8 cellular contexts compared by ENCODE assay signal in genomic region chr19:571127-571974, GRCh38. TPM values are rescaled to one million over a fixed set of nuclear protein-coding genes. Genes with fewer than 3 reads are reported as not detected.
DNase-seq lines count a peak whose midpoint lies in the region; ATAC-seq and TF ChIP-seq lines count a peak whose summit lies in the region.

No MANE protein-coding gene starts in this region.

- peak overlapping the region; percentile 93 for H3K4me3 Mint-ChIP-seq in T-helper 2 cell treated with Interferon-gamma antibody and Interleukin-4, amounts not matched to agents 5 μg/mL and 100 μg/mL, for 36 hours

- H3K79me2 ChIP-seq in mesendoderm (ENCODE audit: control insufficient read depth, insufficient read depth, low read length): peaks cover 36% of the 10 kb centered on the region

- H3K56ac ChIP-seq in mesendoderm (ENCODE audit: low read length): peak overlapping the region; percentile 92

- H3K9ac ChIP-seq in mesendoderm (ENCODE audit: low read length): peak overlapping the region; percentile 70

- no CpG with 5 or more reads among the region's 46 CpGs for WGBS in mesendoderm (ENCODE audit: extremely low coverage, insufficient coverage, low lambda C conversion rate)
- 2% methylated on average over 45 to 46 of the region's 46 CpGs for WGBS in testis, 2 donors

- TF ChIP-seq POLR2A in testis (IDR thresholded peaks at IDR 0.05): no peak

- H3K9me3 Mint-ChIP-seq in T-helper 2 cell treated with Interferon-gamma antibody and Interleukin-4, amounts not matched to agents 5 μg/mL and 100 μg/mL, for 36 hours: no peaks in the 10 kb centered on the region

- H3K27me3 Mint-ChIP-seq in T-helper 2 cell treated with Interferon-gamma antibody and Interleukin-4, amounts not matched to agents 5 μg/mL and 100 μg/mL, for 36 hours (ENCODE audit: low read depth): no peaks in the 10 kb centered on the region

- H3K18ac ChIP-seq in mesendoderm (ENCODE audit: low read length): no peak overlapping the region

- TF ChIP-seq CTCF in dorsolateral prefrontal cortex (IDR thresholded peaks at IDR 0.05 in 54 of 56, conservative IDR thresholded peaks at IDR 0.05 in 2 of 56; ENCODE audit: low read depth in 1 of 56, partially characterized antibody in 56 of 56): no peak
- TF ChIP-seq CTCF in testis (IDR thresholded peaks at IDR 0.05): no peak

- H3K27me3 ChIP-seq in dorsolateral prefrontal cortex (peaks cover 0 to 4% (median 0%) of the 10 kb centered on the region in 45 donors), mesendoderm (ENCODE audit: insufficient read depth, low read length, poor library complexity) (no peaks in the 10 kb centered on the region), testis (no peaks in the 10 kb centered on the region)

- H3K4me1 ChIP-seq in mesendoderm (ENCODE audit: control insufficient read depth, low read depth, low read length) (peaks cover 5% of the 10 kb centered on the region), testis (peaks cover 40% of the 10 kb centered on the region)

- H3K4me2 ChIP-seq in mesendoderm (ENCODE audit: low read length): peak overlapping the region; percentile 97

- no peaks in the 10 kb centered on the region for H3K36me3 Mint-ChIP-seq in T-helper 2 cell treated with Interferon-gamma antibody and Interleukin-4, amounts not matched to agents 5 μg/mL and 100 μg/mL, for 36 hours (ENCODE audit: low read depth)

- peak; percentile 23 for DNase-seq in Right ventricle myocardium inferior (ENCODE audit: missing footprints)
- DNase-seq in left cardiac atrium: no peak
- peak; percentile 63 for DNase-seq in NCI-H146 (lab: John Stamatoyannopoulos, UW)
- peak; percentile 39 for DNase-seq in T-helper 2 cell treated with Interferon-gamma antibody and Interleukin-4, amounts not matched to agents 5 μg/mL and 100 μg/mL, for 36 hours (ENCODE audit: low spot score)
- peak in 1 of 10 donors; percentile 2 for DNase-seq in dorsolateral prefrontal cortex
- DNase-seq in mesendoderm: peak; percentile 74
- peak; percentile 59 for DNase-seq in testis
- DNase-seq in ureter (ENCODE audit: low spot score): no peak

- ATAC-seq in Right ventricle myocardium inferior (no peak), left cardiac atrium (no peak)

- no peak overlapping the region for H2BK120ac ChIP-seq in mesendoderm (ENCODE audit: low read depth, low read length)

- no peak overlapping the region for H4K8ac ChIP-seq in mesendoderm (ENCODE audit: low read depth, low read length)

- peak overlapping the region; percentile 89 for H3K23ac ChIP-seq in mesendoderm (ENCODE audit: low read length)

- H3K27ac Mint-ChIP-seq in T-helper 2 cell treated with Interferon-gamma antibody and Interleukin-4, amounts not matched to agents 5 μg/mL and 100 μg/mL, for 36 hours: peak overlapping the region; percentile 99

- peak overlapping the region; percentile 41 to 100 (median 97) for H3K4me3 ChIP-seq in dorsolateral prefrontal cortex
- peak overlapping the region; percentile 48 for H3K4me3 ChIP-seq in mesendoderm (ENCODE audit: low read length)
- peak overlapping the region; percentile 98 to 100 for H3K4me3 ChIP-seq in testis

- no peaks in the 10 kb centered on the region for H3K79me1 ChIP-seq in mesendoderm (ENCODE audit: low read length)

- H3K4ac ChIP-seq in mesendoderm (ENCODE audit: low read depth, low read length): no peak overlapping the region

- H3K36me3 ChIP-seq in mesendoderm (ENCODE audit: control insufficient read depth, insufficient read depth, low read length): no peaks in the 10 kb centered on the region
- no peaks in the 10 kb centered on the region for H3K36me3 ChIP-seq in testis (ENCODE audit: low read depth, missing control alignments)

- H3K4me1 Mint-ChIP-seq in T-helper 2 cell treated with Interferon-gamma antibody and Interleukin-4, amounts not matched to agents 5 μg/mL and 100 μg/mL, for 36 hours (ENCODE audit: low read depth): peaks cover 20% of the 10 kb centered on the region

- H2BK5ac ChIP-seq in mesendoderm (ENCODE audit: low read length): no peak overlapping the region

- no peak overlapping the region for H2BK15ac ChIP-seq in mesendoderm (replicated peaks; ENCODE audit: low read depth)

- H3K27ac ChIP-seq in dorsolateral prefrontal cortex (peak overlapping the region in 52 of 59 donors; percentile 13 to 97 (median 84)), mesendoderm (ENCODE audit: low read depth, low read length) (peak overlapping the region; percentile 35), testis (peak overlapping the region; percentile 44 to 70)

- H2AK5ac ChIP-seq in mesendoderm (ENCODE audit: low read length): no peak overlapping the region

- no peak overlapping the region for H4K5ac ChIP-seq in mesendoderm (ENCODE audit: low read length)

- H3K9me3 ChIP-seq in testis: no peaks in the 10 kb centered on the region

- intact Hi-C loops in Right ventricle myocardium inferior (cut with DNase I) (loop anchor here (5.0 to 10.0 kb wide), 2 partner anchors 61 to 223 kb away; partner anchors contain the start of genes POLRMT and PTBP1), left cardiac atrium (cut with DNase I) (loop anchor here in 1 of 2 donors (10.0 kb wide), 1 partner anchor 163 kb away; no protein-coding TSS in a partner anchor), dorsolateral prefrontal cortex (cut with DNase I) (loop anchor here (5.0 to 10.0 kb wide), 4 partner anchors 61 to 323 kb away; partner anchors contain the start of genes MED16 (in 1 of the 2), POLRMT (in 1 of the 2), PTBP1 (in 1 of the 2) and RNF126 (in 1 of the 2)), testis (cut with DNase I; ENCODE audit: low total_unique reads) (no loop called here)

RNA-seq across cellular contexts. Expression of gene BSG, which starts 1.0 kb away (rescaled TPM):
- total RNA-seq in Right ventricle myocardium inferior: 1,651 TPM
- 1,000 to 10,000 TPM in 1 of 2 donors, 100 to 1,000 TPM in 1; 847 to 1,152 TPM for total RNA-seq in left cardiac atrium
- 100 to 1,000 TPM; 350 to 867 (median 549) TPM for total RNA-seq in dorsolateral prefrontal cortex
- 492 TPM for polyA plus RNA-seq in mesendoderm (2013, experiment 1 of 2)
- polyA plus RNA-seq in mesendoderm (2013, experiment 2 of 2): 502 TPM
- total RNA-seq in testis: 1,000 to 10,000 TPM; 1,391 to 1,458 TPM
- polyA plus RNA-seq in testis (ENCODE audit: insufficient read depth, low read depth, low replicate concordance): 870 TPM
- total RNA-seq in ureter: 273 TPM

RNA-seq across cellular contexts. Expression of gene HCN2, which starts 18.3 kb away (rescaled TPM):
- total RNA-seq in Right ventricle myocardium inferior (4.5 TPM), left cardiac atrium (1 to 10 TPM; 4.3 to 10.0 TPM), dorsolateral prefrontal cortex (100 to 1,000 TPM in 109 of 120 experiments, 10 to 100 TPM in 11; 76.8 to 199 (median 123) TPM), testis (10 to 100 TPM in 1 of 2 donors, 1 to 10 TPM in 1; 6.6 to 12.4 TPM), ureter (not detected)
- 0.79 TPM for polyA plus RNA-seq in mesendoderm (2013, experiment 1 of 2)
- polyA plus RNA-seq in mesendoderm (2013, experiment 2 of 2): 0.81 TPM
- polyA plus RNA-seq in testis (ENCODE audit: insufficient read depth, low read depth, low replicate concordance): 5.5 TPM

RNA-seq across cellular contexts. Expression of gene GZMM, which starts 27.5 kb away (rescaled TPM):
- total RNA-seq in Right ventricle myocardium inferior: not detected
- total RNA-seq in left cardiac atrium: 1 to 10 TPM in 1 of 2 donors, under 1 TPM in 1; 0.81 to 1.1 TPM
- 1 to 10 TPM in 36 of 120 experiments, under 1 TPM in 46, not detected in 38; 0.43 to 5.3 (median 0.94) TPM for total RNA-seq in dorsolateral prefrontal cortex
- polyA plus RNA-seq in mesendoderm (2013, experiment 1 of 2): 0.13 TPM
- polyA plus RNA-seq in mesendoderm (2013, experiment 2 of 2): 0.25 TPM
- total RNA-seq in testis: 1 to 10 TPM in 1 of 2 donors, under 1 TPM in 1; 0.31 to 1.4 TPM
- 2.2 TPM for polyA plus RNA-seq in testis (ENCODE audit: insufficient read depth, low read depth, low replicate concordance)
- total RNA-seq in ureter: 0.83 TPM

RNA-seq across cellular contexts. Expression of gene CDC34, which starts 39.8 kb away (rescaled TPM):
- total RNA-seq in Right ventricle myocardium inferior (109 TPM), left cardiac atrium (10 to 100 TPM; 63.9 to 71.0 TPM), dorsolateral prefrontal cortex (10 to 100 TPM; 53.7 to 98.3 (median 68.0) TPM), testis (100 to 1,000 TPM; 205 to 249 TPM), ureter (30.8 TPM)
- polyA plus RNA-seq in mesendoderm (2013, experiment 1 of 2): 78.8 TPM
- 81.6 TPM for polyA plus RNA-seq in mesendoderm (2013, experiment 2 of 2)
- 149 TPM for polyA plus RNA-seq in testis (ENCODE audit: insufficient read depth, low read depth, low replicate concordance)

Comparison
In these comparisons a context has a peak if more than half of its experiments do, and no peak if none do; other contexts are left out.
1. DNase-seq: peak in Right ventricle myocardium inferior (single experiment), NCI-H146 (single experiment), T-helper 2 cell treated with Interferon-gamma antibody and Interleukin-4, amounts not matched to agents 5 μg/mL and 100 μg/mL, for 36 hours (single experiment), mesendoderm (single experiment) and testis (single experiment); none in left cardiac atrium (single experiment) and ureter (single experiment).
2. H3K4me3 ChIP-seq: peak in every context shown above with its lines; median percentile 99 in testis; 97 in dorsolateral prefrontal cortex; 48 in mesendoderm.
3. RNA of gene HCN2, which starts 18.3 kb away (total RNA-seq): 76.8 to 199 TPM in dorsolateral prefrontal cortex; 6.6 to 12.4 TPM in testis, 4.3 to 10.0 TPM in left cardiac atrium, 4.5 TPM in Right ventricle myocardium inferior (single experiment) and not detected in ureter (single experiment); every median in the first group is over 4 times any median in the second.
4. Peak in every context shown above with its lines, with median percentiles within 50 percentile points of each other: H3K27ac ChIP-seq.